In genomic region chr9:116101516-116101915, GRCh38 we compare ENCODE assay signal across 18 cellular contexts. TPM values are rescaled to one million over a fixed set of nuclear protein-coding genes. Genes with fewer than 3 reads are reported as not detected.
A peak's percentile ranks its signal among the peaks of the same experiment; 100 is the strongest.
DNase-seq lines count a peak whose midpoint lies in the region; ATAC-seq and TF ChIP-seq lines count a peak whose summit lies in the region.
"Had no signal": no experiment of that assay in that cellular context is flagged by ENCODE, and none has a peak within 500 bp of the region (broad histone marks: within the 10 kb centered on the region; RNA-seq: fewer than 3 reads in every experiment).

No MANE protein-coding gene starts in this region.

- peak; percentile 91 for ATAC-seq in esophagus mucosa
- ATAC-seq: activated CD4-positive, alpha-beta T cell treated with anti-CD3 and anti-CD28 coated beads for 36 hours had no signal

- no peaks in the 10 kb centered on the region for H3K4me1 Mint-ChIP-seq in endothelial cell (ENCODE audit: unreplicated experiment)
- H3K4me1 Mint-ChIP-seq: activated CD4-positive, alpha-beta T cell treated with anti-CD3 and anti-CD28 coated beads for 36 hours; nephron had no signal

- H3K9me3 Mint-ChIP-seq in endothelial cell (ENCODE audit: unreplicated experiment): no peaks in the 10 kb centered on the region
- H3K9me3 Mint-ChIP-seq: T-helper 2 cell treated with Interferon-gamma antibody and Interleukin-4, amounts not matched to agents 5 μg/mL and 100 μg/mL, for 36 hours had no signal

- no peak overlapping the region for H3K27ac Mint-ChIP-seq in endothelial cell (ENCODE audit: unreplicated experiment)
- H3K27ac Mint-ChIP-seq: activated CD4-positive, alpha-beta T cell treated with anti-CD3 and anti-CD28 coated beads for 36 hours; activated naive CD8-positive, alpha-beta T cell; nephron; T-helper 2 cell treated with Interferon-gamma antibody and Interleukin-4, amounts not matched to agents 5 μg/mL and 100 μg/mL, for 36 hours had no signal

- H3K4me3 Mint-ChIP-seq in endothelial cell (ENCODE audit: unreplicated experiment): no peak overlapping the region
- H3K4me3 Mint-ChIP-seq: activated CD4-positive, alpha-beta T cell treated with anti-CD3 and anti-CD28 coated beads for 36 hours; activated naive CD8-positive, alpha-beta T cell; nephron; T-helper 2 cell treated with Interferon-gamma antibody and Interleukin-4, amounts not matched to agents 5 μg/mL and 100 μg/mL, for 36 hours had no signal

- DNase-seq in AG20443 (ENCODE audit: low spot score) (peak; percentile 45), M059J (ENCODE audit: low read depth) (peak; percentile 38), non-pigmented ciliary epithelial cell (ENCODE audit: low read depth) (peak; percentile 70), midbrain (lab: John Stamatoyannopoulos, UW) (no peak), endothelial cell (ENCODE audit: low spot score) (no peak), NCI-H1092 treated with DMSO at 0.1 percent for 48 hours (lab: John Stamatoyannopoulos, UW) (no peak)
- no peak for DNase-seq in stimulated activated CD4-positive, alpha-beta T cell treated with anti-CD3 and anti-CD28 coated beads, Interleukin-15, amount 100 ng/mL, for 24 hours
- DNase-seq: activated CD4-positive, alpha-beta T cell treated with anti-CD3 and anti-CD28 coated beads for 36 hours; DMS79; NCI-H774; retina; SHP77; stimulated activated CD4-positive, alpha-beta T cell treated with anti-CD3 and anti-CD28 coated beads, Interleukin-4, amount 100 ng/mL, for 4 hours; upper lobe of left lung had no signal

- no peak for TF ChIP-seq CTCF in endothelial cell (IDR thresholded peaks at IDR 0.05; ENCODE audit: unreplicated experiment)

- no peaks in the 10 kb centered on the region for H3K36me3 Mint-ChIP-seq in endothelial cell (ENCODE audit: low read depth, unreplicated experiment)
- H3K36me3 Mint-ChIP-seq: activated naive CD8-positive, alpha-beta T cell had no signal

- peaks cover 2% of the 10 kb centered on the region for H3K27me3 Mint-ChIP-seq in endothelial cell (ENCODE audit: unreplicated experiment)

RNA-seq across cellular contexts. Expression of gene PAPPA, which starts 52.1 kb away (rescaled TPM):
- 0.15 and 0.20 TPM in 2 replicates for total RNA-seq in M059J (2014; rRNA removed; shearing (Covaris generic))
- total RNA-seq in esophagus mucosa (9.4 TPM), endothelial cell (ENCODE audit: unreplicated experiment) (1.4 TPM)
- total RNA-seq: activated CD4-positive, alpha-beta T cell treated with anti-CD3 and anti-CD28 coated beads for 36 hours had no signal

Comparison
In these comparisons a context has a peak if more than half of its experiments do, and no peak if none do; other contexts are left out.
1. DNase-seq: peak in AG20443 (single experiment), M059J (single experiment) and non-pigmented ciliary epithelial cell (single experiment); none in midbrain (single experiment), endothelial cell (single experiment), NCI-H1092 treated with DMSO at 0.1 percent for 48 hours (single experiment) and stimulated activated CD4-positive, alpha-beta T cell treated with anti-CD3 and anti-CD28 coated beads, Interleukin-15, amount 100 ng/mL, for 24 hours (single experiment).